8 cellular contexts compared by ENCODE assay signal in the genomic region with DNA sequence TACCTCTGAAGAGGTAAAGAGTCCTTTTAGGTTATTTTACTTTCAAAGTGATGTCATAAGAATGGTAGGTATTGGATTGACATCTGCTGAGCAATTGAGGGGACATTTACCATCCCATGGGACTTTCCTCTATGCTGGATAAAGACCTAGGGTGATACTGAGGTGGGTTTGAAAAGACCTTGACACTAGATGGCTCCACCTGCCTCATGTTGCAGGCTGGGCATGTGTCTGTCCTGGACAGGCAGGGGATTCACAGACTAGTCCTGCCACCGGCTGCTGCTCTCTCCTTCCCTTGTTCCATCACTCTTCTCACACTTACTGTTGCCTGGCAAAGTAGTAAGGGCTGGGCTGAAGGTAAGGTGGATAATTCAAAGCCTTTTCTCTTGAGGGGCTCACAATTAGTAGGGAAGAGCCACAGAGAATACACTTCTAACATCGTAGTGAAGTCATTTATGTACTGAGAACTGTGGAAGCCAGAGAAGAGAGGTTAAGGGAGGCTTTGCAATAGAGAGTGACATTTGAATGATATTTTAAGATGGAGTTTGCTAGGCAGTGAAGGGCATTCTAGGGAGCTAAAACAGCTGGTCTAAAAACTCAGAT. TPM values are rescaled to one million over a fixed set of nuclear protein-coding genes. Genes with fewer than 3 reads are reported as not detected.
DNase-seq lines count a peak whose midpoint lies in the region; ATAC-seq, FAIRE-seq and TF ChIP-seq lines count a peak whose summit lies in the region.

No MANE protein-coding gene starts in this region.

- TF ChIP-seq CTCF in fibroblast of mammary gland (conservative IDR thresholded peaks at IDR 0.05; ENCODE audit: control insufficient read depth, insufficient read depth, low read depth, low read length) = peak; percentile 39
- TF ChIP-seq CTCF in pancreas (IDR thresholded peaks at IDR 0.05) = no peak

- H3K4me1 ChIP-seq in pancreas = peaks cover 7 to 15% (median 9%) of the 10 kb centered on the region in 3 donors

- H3K27me3 ChIP-seq in pancreas = no peaks in the 10 kb centered on the region

- FAIRE-seq in pancreas (lab: Jason Lieb, UNC) = no peak

- H3K9me3 ChIP-seq in pancreas = no peaks in the 10 kb centered on the region

- intact Hi-C loops in pancreas (cut with DNase I) = loop anchor here (5.0 kb wide), 1 partner anchor 73 kb away; no protein-coding TSS in a partner anchor

- H3K36me3 ChIP-seq in pancreas = no peaks in the 10 kb centered on the region

- ATAC-seq in GM21360 (IDR thresholded peaks at IDR 0.05; ENCODE audit: unreplicated experiment) (peak; percentile 68), HG03558 (IDR thresholded peaks at IDR 0.05; ENCODE audit: extremely low read depth, unreplicated experiment) (peak; percentile 58), pancreas (peak in 3 of 4 donors; percentile 58 to 74 (median 63))

- in situ Hi-C loops in SK-MEL-5 (cut with HindIII; ENCODE audit: low pct_unique_long_range_greater_than_20kb, low sequenced_read_pairs) = no loop called here

- WGBS in pancreas, 2 donors = 68 to 74% methylated on average over 2 of the region's 2 CpGs

- peak in 2 of 3 experiments; percentile 31 to 57 for DNase-seq in NCI-H1417 (lab: John Stamatoyannopoulos, UW)
- DNase-seq in NCI-H1417 treated with DMSO at 0.1 percent for 48 hours (lab: John Stamatoyannopoulos, UW) = no peak
- DNase-seq in SK-MEL-5 (ENCODE audit: low read depth, low spot score) = peak; percentile 70
- peak; percentile 48 for DNase-seq in fibroblast of mammary gland (ENCODE audit: low read depth)
- DNase-seq in pancreas = no peak
- DNase-seq in cerebellar nuclear complex (lab: John Stamatoyannopoulos, UW) = no peak

- no peak overlapping the region for H3K4me3 ChIP-seq in fibroblast of mammary gland (ENCODE audit: control insufficient read depth, low read depth, low read length)
- H3K4me3 ChIP-seq in pancreas = no peak overlapping the region

- H3K27ac ChIP-seq in pancreas = no peak overlapping the region

RNA-seq across cellular contexts. Expression of gene TRAK1, which starts 27.7 kb away (rescaled TPM):
- 28.0 and 30.8 TPM in 2 replicates for total RNA-seq in SK-MEL-5 (2014; rRNA removed; shearing (Covaris generic))
- polyA plus RNA-seq in SK-MEL-5 (2015; cell fraction: cytosol; rRNA removed) = 33.6 and 43.2 TPM in 2 replicates
- 37.2 and 43.4 TPM in 2 replicates for polyA plus RNA-seq in SK-MEL-5 (2015; cell fraction: nucleus; rRNA removed)
- total RNA-seq in pancreas = 10 to 100 TPM in 4 of 6 donors, 1 to 10 TPM in 2; 9.3 to 24.3 (median 11.7) TPM
- 10 to 100 TPM; 10.6 to 19.7 TPM for polyA plus RNA-seq in pancreas

Comparison
In these comparisons a context has a peak if more than half of its experiments do, and no peak if none do; other contexts are left out.
1. DNase-seq: peak in NCI-H1417 (2 of 3), SK-MEL-5 (single experiment) and fibroblast of mammary gland (single experiment); none in NCI-H1417 treated with DMSO at 0.1 percent for 48 hours (single experiment), pancreas (0 of 6) and cerebellar nuclear complex (0 of 2).
2. Peak in every context shown above with its lines, with median percentiles within 50 percentile points of each other: ATAC-seq.